In the genomic region with DNA sequence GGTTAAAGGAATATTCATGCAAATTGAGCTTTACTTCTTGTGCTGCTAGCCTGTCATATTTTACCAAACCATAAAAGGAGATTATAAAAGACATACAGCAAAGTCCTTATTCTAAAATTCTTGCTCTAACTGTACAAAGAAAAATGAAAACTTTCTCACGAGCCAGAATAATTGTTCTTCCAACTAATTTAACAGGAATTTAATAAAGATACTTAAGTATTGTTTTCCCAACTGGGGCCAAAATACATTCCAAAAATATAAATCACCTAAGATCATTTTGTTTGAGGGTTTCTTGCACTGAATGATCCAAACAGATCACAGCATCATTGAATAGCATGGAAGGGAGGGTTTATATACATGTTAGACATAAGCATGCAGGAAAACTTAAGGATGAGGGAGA, we compare ENCODE assay signal across 30 cellular contexts.
DNase-seq lines count a peak whose midpoint lies in the region; ATAC-seq and TF ChIP-seq lines count a peak whose summit lies in the region.
"Had no signal": no experiment of that assay in that cellular context is flagged by ENCODE, and none has a peak within 500 bp of the region (broad histone marks: within the 10 kb centered on the region; RNA-seq: fewer than 3 reads in every experiment).

No MANE protein-coding gene starts in this region.

- H3K36me3 Mint-ChIP-seq in osteocyte (ENCODE audit: unreplicated experiment): no peaks in the 10 kb centered on the region
- H3K36me3 Mint-ChIP-seq in T-helper 17 cell (ENCODE audit: low read depth): no peaks in the 10 kb centered on the region
- no peaks in the 10 kb centered on the region for H3K36me3 Mint-ChIP-seq in activated T-helper 17 cell treated with anti-CD3 and anti-CD28 coated beads, Interleukin-2, amount 50 U/mL, for 72 hours (ENCODE audit: low read depth)
- H3K36me3 Mint-ChIP-seq: CD4-positive, CD25-positive, alpha-beta regulatory T cell; natural killer cell treated with Interleukin-12 subunit alpha and Interleukin-12 subunit beta and Interleukin-15 and Interleukin-18, amount 100 ng/mL, for 72 hours; stimulated activated effector memory CD8-positive, alpha-beta T cell treated with anti-CD3 and anti-CD28 coated beads, Interleukin-12 subunit alpha, Interleukin-12 subunit beta, amount 100 ng/mL, for 72 hours had no signal

- H3K9ac ChIP-seq in fibroblast of lung (ENCODE audit: insufficient read depth, low read length) (no peak overlapping the region), neuronal stem cell (ENCODE audit: low read depth, low read length, poor library complexity) (no peak overlapping the region)

- H2BK120ac ChIP-seq in neuronal stem cell (ENCODE audit: low read depth, low read length): no peak overlapping the region

- H2AFZ ChIP-seq in fibroblast of lung (ENCODE audit: low read length) (peak overlapping the region; percentile 3), neuronal stem cell (ENCODE audit: low read length) (no peak overlapping the region)

- DNase-seq in EH (ENCODE audit: low read depth) (peak; percentile 90), fibroblast of lung (ENCODE audit: low read depth in 2 of 2) (peak; percentile 25 to 76), osteocyte (ENCODE audit: extremely low spot score, unreplicated experiment) (no peak), T-helper 17 cell (no peak), esophagus muscularis mucosa (ENCODE audit: extremely low spot score) (no peak), neuronal stem cell (ENCODE audit: low spot score) (no peak)
- DNase-seq: activated CD4-positive, CD25-positive, alpha-beta regulatory T cell; activated naive CD4-positive, alpha-beta T cell treated with Interleukin-2 at 50 U/mL for 16 hours; activated T-cell treated with anti-CD3 and anti-CD28 coated beads, Interleukin-2, amount 50 U/mL, for 72 hours; adrenal gland; CD4-positive, CD25-positive, alpha-beta regulatory T cell; effector memory CD4-positive, alpha-beta T cell; glutamatergic neuron; H7; NCI-H1436; NCI-H2081 treated with DMSO at 0.1 percent for 48 hours; NCI-H226; NCI-H774; right cardiac atrium; stimulated activated CD4-positive, alpha-beta T cell treated with anti-CD3 and anti-CD28 coated beads, Interleukin-12 subunit alpha, Interleukin-12 subunit beta, amount 100 ng/mL, for 4 hours; stimulated activated CD4-positive, alpha-beta T cell treated with anti-CD3 and anti-CD28 coated beads, Interleukin-4, amount 100 ng/mL, for 24 hours; T-helper 1 cell had no signal

- TF ChIP-seq CTCF in fibroblast of lung (conservative IDR thresholded peaks at IDR 0.05 in 1 of 2, IDR thresholded peaks at IDR 0.05 in 1 of 2; ENCODE audit: low read depth in 1 of 2, low read length in 2 of 2): no peak
- no peak for TF ChIP-seq CTCF in osteocyte (IDR thresholded peaks at IDR 0.05)
- TF ChIP-seq CTCF in esophagus muscularis mucosa (IDR thresholded peaks at IDR 0.05): no peak

- no peaks in the 10 kb centered on the region for H4K20me1 ChIP-seq in fibroblast of lung (ENCODE audit: control insufficient read depth, extremely low read depth, insufficient read depth, low read length)

- no peaks in the 10 kb centered on the region for H3K36me3 ChIP-seq in fibroblast of lung (ENCODE audit: control insufficient read depth, insufficient read depth, low read length)
- H3K36me3 ChIP-seq in esophagus muscularis mucosa: no peaks in the 10 kb centered on the region
- H3K36me3 ChIP-seq in neuronal stem cell (replicated peaks in 1 of 2; ENCODE audit: control insufficient read depth in 2 of 2, insufficient read depth in 2 of 2, low read length in 2 of 2): no peaks in the 10 kb centered on the region
- H3K36me3 ChIP-seq: adrenal gland, breast epithelium, SJSA1 had no signal

- no peak overlapping the region for H4K91ac ChIP-seq in neuronal stem cell (ENCODE audit: low read depth, low read length, poor library complexity)

- peak overlapping the region; percentile 29 for H3K4me2 ChIP-seq in fibroblast of lung (ENCODE audit: extremely low read depth, insufficient read depth, low read length)
- no peak overlapping the region for H3K4me2 ChIP-seq in neuronal stem cell (ENCODE audit: insufficient read depth, low read length, poor library complexity, severe bottlenecking)

- no peak overlapping the region for H2BK5ac ChIP-seq in neuronal stem cell (ENCODE audit: low read length)

- 8% methylated on average over 1 of the region's 1 CpG for WGBS in esophagus muscularis mucosa
- no CpG with 5 or more reads among the region's 1 CpG for WGBS in neuronal stem cell (ENCODE audit: extremely low coverage in 2 of 2, insufficient read length in 2 of 2, insufficient replicate concordance in 1 of 2), 2 donors

- H3K4me1 ChIP-seq in fibroblast of lung (ENCODE audit: control insufficient read depth, extremely low read depth, insufficient read depth, low read length) (peaks cover 10% of the 10 kb centered on the region), esophagus muscularis mucosa (peaks cover 15 to 56% (median 51%) of the 10 kb centered on the region in 4 donors), neuronal stem cell (ENCODE audit: control insufficient read depth in 2 of 2, insufficient read depth in 1 of 2, low read depth in 1 of 2, low read length in 2 of 2) (peaks cover 3 to 16% of the 10 kb centered on the region in 2 donors)
- H3K4me1 ChIP-seq: adrenal gland, breast epithelium had no signal

- H3K79me1 ChIP-seq in neuronal stem cell (ENCODE audit: low read depth, low read length): no peaks in the 10 kb centered on the region

- H3K27me3 ChIP-seq in fibroblast of lung (ENCODE audit: control insufficient read depth, insufficient read depth, low read length) (no peaks in the 10 kb centered on the region), esophagus muscularis mucosa (no peaks in the 10 kb centered on the region), neuronal stem cell (ENCODE audit: control insufficient read depth in 3 of 3, insufficient read depth in 3 of 3, low read depth in 1 of 3, low read length in 3 of 3) (no peaks in the 10 kb centered on the region)
- H3K27me3 ChIP-seq: adrenal gland, breast epithelium, SJSA1 had no signal

- H3K27ac ChIP-seq in fibroblast of lung (ENCODE audit: insufficient read depth, low read length) (no peak overlapping the region), esophagus muscularis mucosa (replicated peaks in 1 of 4) (no peak overlapping the region), neuronal stem cell (replicated peaks; ENCODE audit: low read length) (no peak overlapping the region)
- H3K27ac ChIP-seq: adrenal gland, breast epithelium, HL-60, SJSA1 had no signal

- no peak overlapping the region for H3K18ac ChIP-seq in neuronal stem cell (ENCODE audit: low read length)

- H3K4ac ChIP-seq in neuronal stem cell (ENCODE audit: low read length): no peak overlapping the region

- ATAC-seq in SK-N-SH treated with all-trans-retinoic acid at 6 μM for 48 hours (peak; percentile 9; the same call in 1 of the 3 replicates), T-helper 17 cell (no peak)
- ATAC-seq in activated T-helper 17 cell treated with anti-CD3 and anti-CD28 coated beads, Interleukin-2, amount 50 U/mL, for 72 hours (replicated peaks): no peak
- ATAC-seq: activated T-cell treated with anti-CD3 and anti-CD28 coated beads, Interleukin-2, amount 50 U/mL, for 72 hours; natural killer cell treated with Interleukin-12 subunit alpha and Interleukin-12 subunit beta and Interleukin-15 and Interleukin-18, amount 100 ng/mL, for 72 hours; right cardiac atrium; stimulated activated effector memory CD8-positive, alpha-beta T cell treated with anti-CD3 and anti-CD28 coated beads, Interleukin-12 subunit alpha, Interleukin-12 subunit beta, amount 100 ng/mL, for 72 hours had no signal

- H4K8ac ChIP-seq in neuronal stem cell (ENCODE audit: low read depth, low read length): no peak overlapping the region

- H3K27me3 Mint-ChIP-seq in osteocyte (ENCODE audit: unreplicated experiment) (no peaks in the 10 kb centered on the region), T-helper 17 cell (no peaks in the 10 kb centered on the region)
- H3K27me3 Mint-ChIP-seq in activated T-helper 17 cell treated with anti-CD3 and anti-CD28 coated beads, Interleukin-2, amount 50 U/mL, for 72 hours: no peaks in the 10 kb centered on the region
- H3K27me3 Mint-ChIP-seq: CD4-positive, CD25-positive, alpha-beta regulatory T cell; natural killer cell treated with Interleukin-12 subunit alpha and Interleukin-12 subunit beta and Interleukin-15 and Interleukin-18, amount 100 ng/mL, for 72 hours had no signal

- no peaks in the 10 kb centered on the region for H3K9me3 Mint-ChIP-seq in osteocyte (ENCODE audit: unreplicated experiment)
- peaks cover 8% of the 10 kb centered on the region for H3K9me3 Mint-ChIP-seq in activated T-helper 17 cell treated with anti-CD3 and anti-CD28 coated beads, Interleukin-2, amount 50 U/mL, for 72 hours

- H2BK15ac ChIP-seq in neuronal stem cell (ENCODE audit: low read length): no peak overlapping the region

- H3K27ac Mint-ChIP-seq in osteocyte (ENCODE audit: unreplicated experiment) (peak overlapping the region; percentile 84), T-helper 17 cell (no peak overlapping the region)
- H3K27ac Mint-ChIP-seq in activated T-helper 17 cell treated with anti-CD3 and anti-CD28 coated beads, Interleukin-2, amount 50 U/mL, for 72 hours: no peak overlapping the region
- H3K27ac Mint-ChIP-seq: activated T-cell treated with anti-CD3 and anti-CD28 coated beads, Interleukin-2, amount 50 U/mL, for 72 hours; CD4-positive, CD25-positive, alpha-beta regulatory T cell; natural killer cell treated with Interleukin-12 subunit alpha and Interleukin-12 subunit beta and Interleukin-15 and Interleukin-18, amount 100 ng/mL, for 72 hours; stimulated activated effector memory CD8-positive, alpha-beta T cell treated with anti-CD3 and anti-CD28 coated beads, Interleukin-12 subunit alpha, Interleukin-12 subunit beta, amount 100 ng/mL, for 72 hours had no signal

- intact Hi-C loops in esophagus muscularis mucosa (cut with DNase I): no loop called here

- no peaks in the 10 kb centered on the region for H3K9me3 ChIP-seq in fibroblast of lung (ENCODE audit: control insufficient read depth, insufficient read depth, low read depth, low read length)
- no peaks in the 10 kb centered on the region for H3K9me3 ChIP-seq in T-helper 17 cell (ENCODE audit: control insufficient read depth, low read length, poor library complexity, severe bottlenecking)
- H3K9me3 ChIP-seq in esophagus muscularis mucosa: no peaks in the 10 kb centered on the region
- H3K9me3 ChIP-seq in neuronal stem cell (replicated peaks in 1 of 2; ENCODE audit: control insufficient read depth in 2 of 2, insufficient read depth in 1 of 2, low read depth in 1 of 2, low read length in 2 of 2): peaks cover 0 to 14% of the 10 kb centered on the region in 2 donors
- H3K9me3 ChIP-seq: adrenal gland, breast epithelium, SJSA1 had no signal

- no peak overlapping the region for H2BK12ac ChIP-seq in neuronal stem cell (ENCODE audit: low read length)

- H3K79me2 ChIP-seq in fibroblast of lung (ENCODE audit: control insufficient read depth, insufficient read depth, low read length): no peaks in the 10 kb centered on the region

- TF ChIP-seq POLR2A in esophagus muscularis mucosa (IDR thresholded peaks at IDR 0.05; ENCODE audit: low read depth): no peak

- H3K4me3 Mint-ChIP-seq in osteocyte (ENCODE audit: unreplicated experiment): peak overlapping the region; percentile 20
- H3K4me3 Mint-ChIP-seq in T-helper 17 cell: no peak overlapping the region
- no peak overlapping the region for H3K4me3 Mint-ChIP-seq in activated T-helper 17 cell treated with anti-CD3 and anti-CD28 coated beads, Interleukin-2, amount 50 U/mL, for 72 hours
- H3K4me3 Mint-ChIP-seq: activated T-cell treated with anti-CD3 and anti-CD28 coated beads, Interleukin-2, amount 50 U/mL, for 72 hours; CD4-positive, CD25-positive, alpha-beta regulatory T cell; natural killer cell treated with Interleukin-12 subunit alpha and Interleukin-12 subunit beta and Interleukin-15 and Interleukin-18, amount 100 ng/mL, for 72 hours; stimulated activated effector memory CD8-positive, alpha-beta T cell treated with anti-CD3 and anti-CD28 coated beads, Interleukin-12 subunit alpha, Interleukin-12 subunit beta, amount 100 ng/mL, for 72 hours had no signal

- H2AK5ac ChIP-seq in neuronal stem cell (ENCODE audit: low read depth, low read length): no peak overlapping the region

- no peak overlapping the region for H3K14ac ChIP-seq in neuronal stem cell (ENCODE audit: low read length)

- TF ChIP-seq EP300 in esophagus muscularis mucosa (IDR thresholded peaks at IDR 0.05): no peak

- peaks cover 82% of the 10 kb centered on the region for H3K4me1 Mint-ChIP-seq in osteocyte (ENCODE audit: unreplicated experiment)
- no peaks in the 10 kb centered on the region for H3K4me1 Mint-ChIP-seq in T-helper 17 cell
- no peaks in the 10 kb centered on the region for H3K4me1 Mint-ChIP-seq in activated T-helper 17 cell treated with anti-CD3 and anti-CD28 coated beads, Interleukin-2, amount 50 U/mL, for 72 hours
- H3K4me1 Mint-ChIP-seq: CD4-positive, CD25-positive, alpha-beta regulatory T cell; stimulated activated effector memory CD8-positive, alpha-beta T cell treated with anti-CD3 and anti-CD28 coated beads, Interleukin-12 subunit alpha, Interleukin-12 subunit beta, amount 100 ng/mL, for 72 hours had no signal

- H3K4me3 ChIP-seq in fibroblast of lung (replicated peaks in 1 of 4; ENCODE audit: control extremely low read depth in 1 of 4, insufficient read depth in 1 of 4, low read depth in 3 of 4, low read length in 4 of 4) (no peak overlapping the region), esophagus muscularis mucosa (no peak overlapping the region), neuronal stem cell (ENCODE audit: low read length in 2 of 2) (no peak overlapping the region)
- H3K4me3 ChIP-seq: adrenal gland, breast epithelium, coronary artery, SJSA1 had no signal

- H3K23ac ChIP-seq in neuronal stem cell (ENCODE audit: low read depth, low read length, poor library complexity): no peak overlapping the region

Comparison
In these comparisons a context has a peak if more than half of its experiments do, and no peak if none do; other contexts are left out.
1. DNase-seq: peak in EH (single experiment) and fibroblast of lung (2 of 2); none in osteocyte (single experiment), T-helper 17 cell (0 of 3), esophagus muscularis mucosa (single experiment) and neuronal stem cell (single experiment).